Comparison of ENCODE assay signal across 19 cellular contexts in genomic region chr13:23796546-23796945, GRCh38.
DNase-seq lines count a peak whose midpoint lies in the region; ATAC-seq, FAIRE-seq and TF ChIP-seq lines count a peak whose summit lies in the region.
"Had no signal": no experiment of that assay in that cellular context is flagged by ENCODE, and none has a peak within 500 bp of the region (broad histone marks: within the 10 kb centered on the region; RNA-seq: fewer than 3 reads in every experiment).

No MANE protein-coding gene starts in this region.

- H3K36me3 ChIP-seq in mesenchymal stem cell (ENCODE audit: control insufficient read depth in 1 of 2, insufficient read depth in 2 of 2, low read depth in 1 of 2, low read length in 2 of 2): peaks cover 0 to 5% of the 10 kb centered on the region in 2 experiments
- no peaks in the 10 kb centered on the region for H3K36me3 ChIP-seq in H7 (replicated peaks; ENCODE audit: control insufficient read depth, insufficient read depth, low read length)
- H3K36me3 ChIP-seq: prostate gland had no signal

- H3K18ac ChIP-seq in mesenchymal stem cell (ENCODE audit: low read depth in 1 of 2, low read length in 2 of 2): no peak overlapping the region

- DNase-seq in GM19239 (ENCODE audit: insufficient read length, low spot score): no peak
- DNase-seq in NCI-H345 (lab: John Stamatoyannopoulos, UW): peak; percentile 65
- DNase-seq in astrocyte of the cerebellum (ENCODE audit: low read depth): peak; percentile 16
- DNase-seq in mesenchymal stem cell: peak; percentile 58
- DNase-seq in GM13977 (ENCODE audit: low spot score): no peak
- DNase-seq in H7: no peak
- DNase-seq in pons (ENCODE audit: low spot score): no peak
- DNase-seq: activated CD8-positive, alpha-beta T cell treated with anti-CD3 and anti-CD28 coated beads, Interleukin-2, amount 10 ng/mL, durations not matched to agents 7 days and 5 days; amniotic stem cell; cortex of kidney; DMS79 treated with DMSO at 0.1 percent for 48 hours; erythroblast; NCI-H1417 treated with DMSO at 0.1 percent for 48 hours; stimulated activated CD4-positive, alpha-beta T cell treated with anti-CD3 and anti-CD28 coated beads, Interleukin-15, amount 100 ng/mL, for 24 hours had no signal

- no peak for TF ChIP-seq CTCF in astrocyte of the cerebellum (IDR thresholded peaks at IDR 0.05; ENCODE audit: low read depth, low read length, missing control alignments)
- no peak for TF ChIP-seq CTCF in GM13977 (IDR thresholded peaks at IDR 0.05; ENCODE audit: extremely low read depth, insufficient read depth, missing control alignments)

- H3K9me3 ChIP-seq in mesenchymal stem cell (ENCODE audit: control insufficient read depth, low read length): no peaks in the 10 kb centered on the region
- H3K9me3 ChIP-seq: prostate gland had no signal

- H3K4ac ChIP-seq in mesenchymal stem cell (ENCODE audit: low read depth in 1 of 2, low read length in 2 of 2): no peak overlapping the region

- no peak for ATAC-seq in HG02642 (IDR thresholded peaks at IDR 0.05; ENCODE audit: poor library complexity, unreplicated experiment)
- ATAC-seq: activated CD8-positive, alpha-beta T cell treated with anti-CD3 and anti-CD28 coated beads, Interleukin-2, amount 10 ng/mL, durations not matched to agents 7 days and 5 days; left lobe of liver had no signal

- no peak overlapping the region for H3K14ac ChIP-seq in mesenchymal stem cell (ENCODE audit: low read length in 2 of 2)

- no peak overlapping the region for H4K8ac ChIP-seq in mesenchymal stem cell (ENCODE audit: low read length)

- in situ Hi-C loops in astrocyte of the cerebellum (cut with HindIII; ENCODE audit: low sequenced_read_pairs): no loop called here
- in situ Hi-C loops in GM13977 (cut with MboI; ENCODE audit: low pct_unique_long_range_greater_than_20kb, low sequenced_read_pairs, unreplicated experiment): no loop called here

- H2BK12ac ChIP-seq in mesenchymal stem cell (ENCODE audit: low read length in 2 of 2): no peak overlapping the region

- H3K4me2 ChIP-seq in mesenchymal stem cell (ENCODE audit: low read length, poor library complexity, severe bottlenecking): no peak overlapping the region

- no peak overlapping the region for H3K23ac ChIP-seq in mesenchymal stem cell (ENCODE audit: low read length in 2 of 2)

- H3K79me1 ChIP-seq in mesenchymal stem cell (replicated peaks; ENCODE audit: low read length, poor library complexity, severe bottlenecking): peaks cover 1% of the 10 kb centered on the region

- H3K4me1 ChIP-seq in mesenchymal stem cell (ENCODE audit: control insufficient read depth, insufficient read depth, low read depth, low read length): peaks cover 8% of the 10 kb centered on the region
- H3K4me1 ChIP-seq: prostate gland had no signal

- H2AK5ac ChIP-seq in mesenchymal stem cell (ENCODE audit: low read length, severe bottlenecking): no peak overlapping the region

- no peak overlapping the region for H3K27ac ChIP-seq in mesenchymal stem cell (ENCODE audit: low read length, poor library complexity, severe bottlenecking)
- H3K27ac ChIP-seq: SK-N-MC had no signal

- H4K91ac ChIP-seq in mesenchymal stem cell (ENCODE audit: low read length): no peak overlapping the region

- WGBS in mesenchymal stem cell: 53% methylated on average over 2 of the region's 2 CpGs

- peak; percentile 54 for FAIRE-seq in GM19239 (lab: Jason Lieb, UNC)
- FAIRE-seq: TTC549 had no signal

- H2AFZ ChIP-seq in mesenchymal stem cell (ENCODE audit: low read depth, low read length): no peak overlapping the region

- H3K9ac ChIP-seq in mesenchymal stem cell (ENCODE audit: low read length): no peak overlapping the region

- H2BK120ac ChIP-seq in mesenchymal stem cell (ENCODE audit: low read depth, low read length): no peak overlapping the region

- H2BK15ac ChIP-seq in mesenchymal stem cell (ENCODE audit: low read depth, poor library complexity, severe bottlenecking): no peak overlapping the region

- H3K4me3 ChIP-seq in astrocyte of the cerebellum (ENCODE audit: low read depth, low read length): no peak overlapping the region
- no peak overlapping the region for H3K4me3 ChIP-seq in mesenchymal stem cell (ENCODE audit: insufficient read depth in 1 of 2, low read depth in 1 of 2, low read length in 2 of 2)
- H3K4me3 ChIP-seq in H7 (ENCODE audit: insufficient read depth, low read depth, low read length): no peak overlapping the region
- H3K4me3 ChIP-seq: prostate gland, SK-N-MC had no signal

- no peak overlapping the region for H2BK5ac ChIP-seq in mesenchymal stem cell (ENCODE audit: low read depth, low read length, poor library complexity, severe bottlenecking)

- H3K27me3 ChIP-seq in mesenchymal stem cell (ENCODE audit: control insufficient read depth in 1 of 2, insufficient read depth in 1 of 2, low read length in 2 of 2): no peaks in the 10 kb centered on the region
- no peaks in the 10 kb centered on the region for H3K27me3 ChIP-seq in H7 (ENCODE audit: control insufficient read depth, insufficient read depth, low read length)

Comparison
In these comparisons a context has a peak if more than half of its experiments do, and no peak if none do; other contexts are left out.
1. DNase-seq: peak in NCI-H345 (single experiment), astrocyte of the cerebellum (single experiment) and mesenchymal stem cell (single experiment); none in GM19239 (single experiment), GM13977 (single experiment), H7 (single experiment) and pons (single experiment).